Comparison of ENCODE assay signal across 1 cellular context in the genomic region with DNA sequence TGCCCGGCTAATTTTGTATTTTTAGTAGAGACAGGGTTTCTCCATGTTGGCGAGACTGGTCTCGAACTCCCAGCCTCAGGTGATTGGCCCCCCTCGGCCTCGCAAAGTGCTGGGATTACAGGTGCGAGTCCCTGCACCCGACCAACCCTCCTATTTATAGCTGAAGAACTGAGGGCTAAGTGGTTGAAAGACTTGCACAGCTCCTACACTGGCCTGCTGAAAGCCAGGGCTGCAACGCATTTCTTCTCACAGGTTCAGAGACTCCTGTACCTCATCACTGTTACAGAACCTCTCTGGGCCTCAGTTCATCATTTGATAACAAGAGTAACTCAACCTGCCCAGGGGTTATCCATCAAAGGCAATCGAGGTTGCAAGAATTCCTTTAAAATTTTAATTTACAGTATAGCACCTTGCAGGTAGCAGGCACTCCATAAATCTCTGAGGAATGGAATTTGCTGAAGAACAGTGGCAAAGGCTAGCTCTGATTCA.
TF ChIP-seq lines count a peak whose summit lies in the region.

No MANE protein-coding gene starts in this region.

TF ChIP-seq in SK-N-SH treated with all-trans-retinoic acid at 6 μM for 48 hours, 23 proteins besides CTCF, POLR2A, EP300 and RAD21 (continued from another document):
- no peak for TF ChIP-seq ISL1 (CRISPR knock-in tag; IDR thresholded peaks at IDR 0.05)
- TF ChIP-seq, protein P1, sequence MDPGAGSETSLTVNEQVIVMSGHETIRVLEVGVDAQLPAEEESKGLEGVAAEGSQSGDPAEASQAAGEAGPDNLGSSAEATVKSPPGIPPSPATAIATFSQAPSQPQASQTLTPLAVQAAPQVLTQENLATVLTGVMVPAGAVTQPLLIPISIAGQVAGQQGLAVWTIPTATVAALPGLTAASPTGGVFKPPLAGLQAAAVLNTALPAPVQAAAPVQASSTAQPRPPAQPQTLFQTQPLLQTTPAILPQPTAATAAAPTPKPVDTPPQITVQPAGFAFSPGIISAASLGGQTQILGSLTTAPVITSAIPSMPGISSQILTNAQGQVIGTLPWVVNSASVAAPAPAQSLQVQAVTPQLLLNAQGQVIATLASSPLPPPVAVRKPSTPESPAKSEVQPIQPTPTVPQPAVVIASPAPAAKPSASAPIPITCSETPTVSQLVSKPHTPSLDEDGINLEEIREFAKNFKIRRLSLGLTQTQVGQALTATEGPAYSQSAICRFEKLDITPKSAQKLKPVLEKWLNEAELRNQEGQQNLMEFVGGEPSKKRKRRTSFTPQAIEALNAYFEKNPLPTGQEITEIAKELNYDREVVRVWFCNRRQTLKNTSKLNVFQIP (CRISPR knock-in tag; IDR thresholded peaks at IDR 0.05; ENCODE audit: borderline replicate concordance, low read depth) = no peak
- no peak for TF ChIP-seq RARB (CRISPR knock-in tag; IDR thresholded peaks at IDR 0.05)
- no peak for TF ChIP-seq ARNTL (CRISPR knock-in tag; IDR thresholded peaks at IDR 0.05; ENCODE audit: borderline replicate concordance, low read depth)
- TF ChIP-seq CSDC2 (CRISPR knock-in tag; IDR thresholded peaks at IDR 0.05) = no peak
- no peak for TF ChIP-seq ZC3H10 (CRISPR knock-in tag; IDR thresholded peaks at IDR 0.05)
